Comparison of ENCODE assay signal across 20 cellular contexts in the genomic region with DNA sequence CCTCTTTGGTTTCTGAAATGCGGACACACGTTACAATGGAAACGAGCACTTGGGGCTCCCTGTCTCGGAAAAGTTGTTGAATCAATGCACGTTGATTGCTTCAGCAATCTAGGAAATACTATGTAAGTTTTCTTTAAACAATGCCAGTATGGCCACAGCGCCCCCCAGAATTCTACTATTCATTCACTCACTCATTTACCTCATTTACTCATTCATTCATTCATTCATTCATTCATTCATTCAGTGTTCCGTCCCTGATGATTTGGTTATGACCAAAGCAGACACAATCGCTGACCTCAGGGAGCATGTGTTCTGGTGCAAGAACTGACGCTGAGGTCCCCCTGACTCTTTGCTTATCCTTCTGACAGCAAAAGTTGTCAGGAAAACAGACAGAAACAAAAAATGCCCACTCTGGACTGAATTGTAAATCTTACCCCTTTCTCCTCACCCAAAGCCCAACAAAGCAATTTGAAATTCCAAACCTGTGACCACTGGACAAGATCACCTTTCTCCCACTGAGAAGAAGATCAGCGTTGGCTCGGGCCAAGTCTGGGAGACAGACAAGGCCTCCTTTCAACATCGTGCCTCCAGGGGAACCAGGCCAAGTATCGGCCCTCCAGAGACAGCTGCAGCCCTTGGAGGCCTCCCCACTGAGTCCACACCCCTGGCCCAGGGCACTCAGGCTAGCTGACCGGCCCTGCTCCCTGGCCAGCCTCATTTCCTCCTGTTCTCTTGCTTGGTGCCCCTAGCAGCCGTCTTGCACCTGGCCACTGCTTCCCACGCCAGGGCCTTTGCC. TPM values are rescaled to one million over a fixed set of nuclear protein-coding genes. Genes with fewer than 3 reads are reported as not detected.
DNase-seq lines count a peak whose midpoint lies in the region; ATAC-seq and TF ChIP-seq lines count a peak whose summit lies in the region.
"Had no signal": no experiment of that assay in that cellular context is flagged by ENCODE, and none has a peak within 500 bp of the region (broad histone marks: within the 10 kb centered on the region; RNA-seq: fewer than 3 reads in every experiment).

No MANE protein-coding gene starts in this region.

- H3K27me3 ChIP-seq in psoas muscle (ENCODE audit: insufficient read depth in 3 of 3, low read length in 2 of 3): no peaks in the 10 kb centered on the region

- no peaks in the 10 kb centered on the region for H3K36me3 ChIP-seq in psoas muscle (ENCODE audit: insufficient read depth in 1 of 2, low read depth in 1 of 2)

- in situ Hi-C loops in SK-MEL-5 (cut with HindIII; ENCODE audit: low pct_unique_long_range_greater_than_20kb, low sequenced_read_pairs): no loop called here

- POLR2A ChIA-PET in HEK293T (lab: Yijun Ruan, JAX): interaction anchor here (1.5 kb wide), 1 partner anchor 14 kb away, joined by 3 read pairs; no protein-coding TSS in a partner anchor

- peak; percentile 33 for DNase-seq in Ammon's horn (ENCODE audit: low spot score)
- DNase-seq in SK-MEL-5 (ENCODE audit: low read depth, low spot score): peak; percentile 30
- peak; percentile 42 for DNase-seq in medulla oblongata (ENCODE audit: extremely low spot score)
- DNase-seq in psoas muscle: peak; percentile 56 to 83
- no peak for DNase-seq in HEK293T (ENCODE audit: extremely low spot score)
- DNase-seq in Right ventricle myocardium inferior (ENCODE audit: missing footprints): no peak
- DNase-seq in activated T-cell treated with anti-CD3 and anti-CD28 coated beads, Interleukin-2, amount 50 U/mL, for 1 hour: no peak
- no peak for DNase-seq in mucosa of gallbladder (ENCODE audit: low spot score)
- DNase-seq: 8988T; Caco-2; CD4-positive, alpha-beta T cell; GDM1; HCEC 1CT; KG1; MV-4-11; NCI-H1694 treated with DMSO at 0.1 percent for 48 hours; NCI-H2107; NCI-H510A; NCI-H748 treated with DMSO at 0.1 percent for 48 hours had no signal

- no peaks in the 10 kb centered on the region for H3K9me3 ChIP-seq in psoas muscle
- H3K9me3 ChIP-seq: Caco-2 had no signal

- H3K4me1 ChIP-seq in psoas muscle: peaks cover 14% of the 10 kb centered on the region
- H3K4me1 ChIP-seq: Caco-2 had no signal

- no peak for TF ChIP-seq CTCF in psoas muscle (IDR thresholded peaks at IDR 0.05)

- ATAC-seq in psoas muscle: peak; percentile 93 to 94 (median 93)
- no peak for ATAC-seq in Right ventricle myocardium inferior
- ATAC-seq: HepG2 had no signal

- CTCF ChIA-PET in HEK293T (lab: Yijun Ruan, JAX): no interaction called here

- no peak overlapping the region for H3K4me3 ChIP-seq in psoas muscle

- WGBS in psoas muscle, 3 donors: 47 to 68% (median 53%) methylated on average over 16 of the region's 16 CpGs

- intact Hi-C loops in psoas muscle (cut with DNase I): no loop called here
- intact Hi-C loops in Right ventricle myocardium inferior (cut with DNase I): no loop called here

- peak overlapping the region; percentile 50 for H3K27ac ChIP-seq in psoas muscle

TF ChIP-seq in HEK293T, 16 proteins besides CTCF, POLR2A, EP300 and RAD21:
- TF ChIP-seq SUZ12 (IDR thresholded peaks at IDR 0.05) (no peak), ZNF384 (IDR thresholded peaks at IDR 0.05) (no peak), ARNT (IDR thresholded peaks at IDR 0.05) (no peak), TARDBP (IDR thresholded peaks at IDR 0.05) (no peak), FOXA1 (IDR thresholded peaks at IDR 0.05) (no peak), CTBP1 (IDR thresholded peaks at IDR 0.05; ENCODE audit: borderline replicate concordance) (no peak), NFRKB (IDR thresholded peaks at IDR 0.05) (no peak), SP1 (IDR thresholded peaks at IDR 0.05) (no peak), HDGF (IDR thresholded peaks at IDR 0.05; ENCODE audit: borderline replicate concordance) (no peak), LEF1 (IDR thresholded peaks at IDR 0.05; ENCODE audit: borderline replicate concordance) (no peak)

RNA-seq across cellular contexts. Expression of a gene that starts 15.0 kb away (rescaled TPM):
- 2.4 and 5.7 TPM in 2 replicates for total RNA-seq in SK-MEL-5 (2014; rRNA removed; shearing (Covaris generic))
- 16.3 and 16.8 TPM in 2 replicates for polyA plus RNA-seq in SK-MEL-5 (2015; cell fraction: cytosol; rRNA removed)
- 2.8 and 5.7 TPM in 2 replicates for polyA plus RNA-seq in SK-MEL-5 (2015; cell fraction: nucleus; rRNA removed)
- total RNA-seq in psoas muscle (10 to 100 TPM in 3 of 4 donors, 1 to 10 TPM in 1; 8.9 to 19.5 (median 15.6) TPM), Right ventricle myocardium inferior (23.9 TPM), mucosa of gallbladder (83.8 TPM)
- 10 to 100 TPM; 17.1 to 34.0 (median 30.7) TPM for polyA plus RNA-seq in psoas muscle
- total RNA-seq: HepG2 had no signal
- polyA plus RNA-seq: HepG2 had no signal

Comparison
In these comparisons a context has a peak if more than half of its experiments do, and no peak if none do; other contexts are left out.
1. DNase-seq: peak in Ammon's horn (single experiment), SK-MEL-5 (single experiment), medulla oblongata (single experiment) and psoas muscle (2 of 2); none in HEK293T (single experiment), Right ventricle myocardium inferior (single experiment), activated T-cell treated with anti-CD3 and anti-CD28 coated beads, Interleukin-2, amount 50 U/mL, for 1 hour (single experiment) and mucosa of gallbladder (single experiment).